16 cellular contexts compared by ENCODE assay signal in the genomic region with DNA sequence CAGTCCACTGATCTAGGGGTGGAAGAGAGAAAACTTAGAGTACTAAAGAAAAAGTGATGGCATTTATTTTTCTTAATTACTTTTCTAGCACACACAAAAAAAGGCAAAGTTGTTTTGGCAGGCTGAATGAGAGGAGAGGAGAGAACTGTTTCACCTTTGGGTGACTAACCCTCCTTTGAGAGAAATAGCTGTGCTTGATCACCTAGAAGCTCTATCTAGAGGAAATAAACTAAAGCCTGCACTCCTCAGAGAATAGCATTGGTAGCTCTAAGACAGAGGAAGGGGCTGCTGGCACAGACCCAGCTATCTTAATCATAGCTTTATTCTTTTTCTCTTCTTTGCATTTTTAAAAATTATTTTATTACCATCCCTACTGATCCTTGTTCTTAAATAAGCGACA. TPM values are rescaled to one million over a fixed set of nuclear protein-coding genes. Genes with fewer than 3 reads are reported as not detected.
DNase-seq lines count a peak whose midpoint lies in the region; ATAC-seq, FAIRE-seq and TF ChIP-seq lines count a peak whose summit lies in the region.
"Had no signal": no experiment of that assay in that cellular context is flagged by ENCODE, and none has a peak within 500 bp of the region (broad histone marks: within the 10 kb centered on the region; RNA-seq: fewer than 3 reads in every experiment).

No MANE protein-coding gene starts in this region.

- H3K27me3 Mint-ChIP-seq in T-helper 1 cell treated with Interleukin-12 subunit alpha and Interleukin-12 subunit beta and Interleukin-4 antibody, amounts not matched to agents 30 μg/mL and 1 μg/mL, for 36 hours (ENCODE audit: low read depth), result no peaks in the 10 kb centered on the region
- H3K27me3 Mint-ChIP-seq in activated T-helper 2 cell treated with anti-CD3 and anti-CD28 coated beads, Interferon-gamma antibody, Interleukin-2, Interleukin-4, amounts not matched to agents 10 μg/mL and 5 μg/mL and 100 μg/mL, durations not matched to agents 14 hours and 24 hours and 36 hours (ENCODE audit: low read depth), result no peaks in the 10 kb centered on the region
- no peaks in the 10 kb centered on the region for H3K27me3 Mint-ChIP-seq in natural killer cell (ENCODE audit: low read depth in 2 of 2)

- H3K9me3 Mint-ChIP-seq in T-helper 1 cell treated with Interleukin-12 subunit alpha and Interleukin-12 subunit beta and Interleukin-4 antibody, amounts not matched to agents 30 μg/mL and 1 μg/mL, for 36 hours, result no peaks in the 10 kb centered on the region
- H3K9me3 Mint-ChIP-seq in activated T-helper 2 cell treated with anti-CD3 and anti-CD28 coated beads, Interferon-gamma antibody, Interleukin-2, Interleukin-4, amounts not matched to agents 10 μg/mL and 5 μg/mL and 100 μg/mL, durations not matched to agents 14 hours and 24 hours and 36 hours, result peaks cover under 1% of the 10 kb centered on the region
- H3K9me3 Mint-ChIP-seq in natural killer cell, result no peaks in the 10 kb centered on the region

- TF ChIP-seq CTCF in natural killer cell (IDR thresholded peaks at IDR 0.05), result no peak

- FAIRE-seq in GM18507 (lab: Jason Lieb, UNC), result peak; percentile 47
- FAIRE-seq: astrocyte, H54, HTR-8/SVneo had no signal

- peak overlapping the region; percentile 98 for H3K27ac Mint-ChIP-seq in T-helper 1 cell treated with Interleukin-12 subunit alpha and Interleukin-12 subunit beta and Interleukin-4 antibody, amounts not matched to agents 30 μg/mL and 1 μg/mL, for 36 hours
- H3K27ac Mint-ChIP-seq in activated T-helper 2 cell treated with anti-CD3 and anti-CD28 coated beads, Interferon-gamma antibody, Interleukin-2, Interleukin-4, amounts not matched to agents 10 μg/mL and 5 μg/mL and 100 μg/mL, durations not matched to agents 14 hours and 24 hours and 36 hours, result peak overlapping the region; percentile 89
- peak overlapping the region; percentile 58 to 71 for H3K27ac Mint-ChIP-seq in natural killer cell

- peaks cover 71% of the 10 kb centered on the region for H3K4me1 Mint-ChIP-seq in T-helper 1 cell treated with Interleukin-12 subunit alpha and Interleukin-12 subunit beta and Interleukin-4 antibody, amounts not matched to agents 30 μg/mL and 1 μg/mL, for 36 hours (ENCODE audit: low read depth)
- H3K4me1 Mint-ChIP-seq in activated T-helper 2 cell treated with anti-CD3 and anti-CD28 coated beads, Interferon-gamma antibody, Interleukin-2, Interleukin-4, amounts not matched to agents 10 μg/mL and 5 μg/mL and 100 μg/mL, durations not matched to agents 14 hours and 24 hours and 36 hours (ENCODE audit: low read depth), result peaks cover 62% of the 10 kb centered on the region
- H3K4me1 Mint-ChIP-seq in natural killer cell, result peaks cover 62 to 73% of the 10 kb centered on the region in 2 donors

- DNase-seq in T-helper 1 cell (no peak), GM18507 (ENCODE audit: extremely low spot score, insufficient read length, low read depth) (no peak), natural killer cell (no peak), SW 1271 (lab: John Stamatoyannopoulos, UW) (no peak), NCI-H526 (lab: John Stamatoyannopoulos, UW) (no peak), hypothalamus (lab: John Stamatoyannopoulos, UW) (no peak)
- DNase-seq in activated T-helper 2 cell treated with anti-CD3 and anti-CD28 coated beads, Interferon-gamma antibody, Interleukin-2, Interleukin-4, amounts not matched to agents 10 μg/mL and 5 μg/mL and 100 μg/mL, durations not matched to agents 14 hours and 24 hours and 36 hours (ENCODE audit: low spot score), result no peak
- DNase-seq: colonic mucosa, NCI-H2029, NCI-H524 treated with DMSO at 0.1 percent for 48 hours, PC-9 had no signal

- intact Hi-C loops in activated T-helper 2 cell treated with anti-CD3 and anti-CD28 coated beads, Interferon-gamma antibody, Interleukin-2, Interleukin-4, amounts not matched to agents 10 μg/mL and 5 μg/mL and 100 μg/mL, durations not matched to agents 14 hours and 24 hours and 36 hours (cut with micrococcal nuclease), result no loop called here
- intact Hi-C loops in natural killer cell (cut with micrococcal nuclease), result loop anchor here (10.0 kb wide), 1 partner anchor 158 kb away; a partner anchor contains a TSS

- peaks cover 21% of the 10 kb centered on the region for H3K36me3 Mint-ChIP-seq in T-helper 1 cell treated with Interleukin-12 subunit alpha and Interleukin-12 subunit beta and Interleukin-4 antibody, amounts not matched to agents 30 μg/mL and 1 μg/mL, for 36 hours (ENCODE audit: low read depth)
- H3K36me3 Mint-ChIP-seq in activated T-helper 2 cell treated with anti-CD3 and anti-CD28 coated beads, Interferon-gamma antibody, Interleukin-2, Interleukin-4, amounts not matched to agents 10 μg/mL and 5 μg/mL and 100 μg/mL, durations not matched to agents 14 hours and 24 hours and 36 hours (ENCODE audit: low read depth), result peaks cover 48% of the 10 kb centered on the region
- no peaks in the 10 kb centered on the region for H3K36me3 Mint-ChIP-seq in natural killer cell

- no peak for ATAC-seq in natural killer cell

- peak overlapping the region; percentile 87 for H3K4me3 Mint-ChIP-seq in T-helper 1 cell treated with Interleukin-12 subunit alpha and Interleukin-12 subunit beta and Interleukin-4 antibody, amounts not matched to agents 30 μg/mL and 1 μg/mL, for 36 hours
- H3K4me3 Mint-ChIP-seq in activated T-helper 2 cell treated with anti-CD3 and anti-CD28 coated beads, Interferon-gamma antibody, Interleukin-2, Interleukin-4, amounts not matched to agents 10 μg/mL and 5 μg/mL and 100 μg/mL, durations not matched to agents 14 hours and 24 hours and 36 hours (ENCODE audit: low read depth), result peak overlapping the region; percentile 55
- H3K4me3 Mint-ChIP-seq in natural killer cell, result no peak overlapping the region
- H3K4me3 Mint-ChIP-seq: CD14-positive monocyte had no signal

RNA-seq across cellular contexts. Expression of a gene that starts 6.3 kb away (rescaled TPM):
- total RNA-seq in activated T-helper 2 cell treated with anti-CD3 and anti-CD28 coated beads, Interferon-gamma antibody, Interleukin-2, Interleukin-4, amounts not matched to agents 10 μg/mL and 5 μg/mL and 100 μg/mL, durations not matched to agents 14 hours and 24 hours and 36 hours, result 41.8 and 43.8 TPM in 2 replicates
- 10 to 100 TPM; 52.5 to 61.8 (median 55.2) TPM for total RNA-seq in natural killer cell
